1 cellular context compared by ENCODE assay signal in genomic region chr17:74282587-74283370, GRCh38.
TF ChIP-seq lines count a peak whose summit lies in the region.

No MANE protein-coding gene starts in this region.

TF ChIP-seq in GM12878, 131 proteins besides CTCF, POLR2A, EP300 and RAD21 (continued from another document):
- TF ChIP-seq RELB (IDR thresholded peaks at IDR 0.05; ENCODE audit: low read depth) = peak; percentile 86
- peak; percentile 71 for TF ChIP-seq ATF2 (IDR thresholded peaks at IDR 0.05; ENCODE audit: low read length)
